In genomic region chr2:33411765-33412164, GRCh38 we compare ENCODE assay signal across 14 cellular contexts.
DNase-seq lines count a peak whose midpoint lies in the region; ATAC-seq and TF ChIP-seq lines count a peak whose summit lies in the region.
"Had no signal": no experiment of that assay in that cellular context is flagged by ENCODE, and none has a peak within 500 bp of the region (broad histone marks: within the 10 kb centered on the region; RNA-seq: fewer than 3 reads in every experiment).

No MANE protein-coding gene starts in this region.

- ATAC-seq in right lobe of liver = peak in 3 of 4 donors; percentile 24 to 54 (median 40)

- H3K9me3 Mint-ChIP-seq in activated CD4-positive, alpha-beta memory T cell treated with anti-CD3 and anti-CD28 coated beads for 36 hours = peaks cover 4% of the 10 kb centered on the region

- intact Hi-C loops in right lobe of liver (cut with DNase I) = loop anchor here (10.0 kb wide), 1 partner anchor 173 kb away; no protein-coding TSS in a partner anchor
- intact Hi-C loops in activated CD4-positive, alpha-beta memory T cell treated with anti-CD3 and anti-CD28 coated beads for 36 hours (cut with micrococcal nuclease) = loop anchor here (5.0 kb wide), 1 partner anchor 171 kb away; no protein-coding TSS in a partner anchor

- H3K27ac ChIP-seq in right lobe of liver = no peak overlapping the region
- H3K27ac ChIP-seq: HL-60, SK-N-MC had no signal

- DNase-seq in DMS53 treated with DMSO at 0.1 percent for 48 hours (lab: John Stamatoyannopoulos, UW; ENCODE audit: unreplicated experiment) (peak; percentile 79), MG63 (peak; percentile 49), brain pericyte (ENCODE audit: low read depth, low spot score) (peak; percentile 91), right lobe of liver (no peak), mucosa of gallbladder (ENCODE audit: low spot score) (no peak), NK-92 (lab: John Stamatoyannopoulos, UW; ENCODE audit: unreplicated experiment) (no peak)
- DNase-seq in stimulated activated CD4-positive, alpha-beta T cell treated with anti-CD3 and anti-CD28 coated beads, Interleukin-2, amount 100 ng/mL, for 24 hours = no peak
- DNase-seq in activated CD4-positive, alpha-beta memory T cell treated with anti-CD3 and anti-CD28 coated beads for 36 hours = no peak
- DNase-seq: activated CD4-positive, CD25-positive, alpha-beta regulatory T cell; activated T-cell treated with anti-CD3 and anti-CD28 coated beads, Interleukin-2, amount 50 U/mL, for 1 hour; NCI-H526 had no signal

- CTCF ChIA-PET in activated CD4-positive, alpha-beta memory T cell treated with anti-CD3 and anti-CD28 coated beads for 36 hours (lab: Charles Lee) = interaction anchor here (1.1 kb wide), 1 partner anchor 171 kb away, joined by 3 read pairs; no protein-coding TSS in a partner anchor

- H3K27ac Mint-ChIP-seq in activated CD4-positive, alpha-beta memory T cell treated with anti-CD3 and anti-CD28 coated beads for 36 hours = no peak overlapping the region
- H3K27ac Mint-ChIP-seq: brain had no signal

- no peak overlapping the region for H3K4me3 Mint-ChIP-seq in activated CD4-positive, alpha-beta memory T cell treated with anti-CD3 and anti-CD28 coated beads for 36 hours
- H3K4me3 Mint-ChIP-seq: brain had no signal

- no peaks in the 10 kb centered on the region for H3K27me3 ChIP-seq in MG63
- no peaks in the 10 kb centered on the region for H3K27me3 ChIP-seq in right lobe of liver

- POLR2A ChIA-PET in activated CD4-positive, alpha-beta memory T cell treated with anti-CD3 and anti-CD28 coated beads for 36 hours (lab: Charles Lee) = no interaction called here

- H3K36me3 ChIP-seq in MG63 (no peaks in the 10 kb centered on the region), right lobe of liver (no peaks in the 10 kb centered on the region)

- TF ChIP-seq CTCF in right lobe of liver (IDR thresholded peaks at IDR 0.05) = no peak

- H3K4me1 ChIP-seq in right lobe of liver = no peaks in the 10 kb centered on the region

- H3K9me3 ChIP-seq in MG63 (no peaks in the 10 kb centered on the region), right lobe of liver (no peaks in the 10 kb centered on the region)

- H3K4me3 ChIP-seq in MG63 (no peak overlapping the region), right lobe of liver (no peak overlapping the region)
- H3K4me3 ChIP-seq: SK-N-MC had no signal

- no peaks in the 10 kb centered on the region for H3K36me3 Mint-ChIP-seq in activated CD4-positive, alpha-beta memory T cell treated with anti-CD3 and anti-CD28 coated beads for 36 hours
- H3K36me3 Mint-ChIP-seq: brain had no signal

- 16% methylated on average over 3 of the region's 3 CpGs for WGBS in right lobe of liver (ENCODE audit: insufficient coverage, low coverage, low lambda C conversion rate, missing lambda C conversion rate)

- peaks cover 6% of the 10 kb centered on the region for H3K27me3 Mint-ChIP-seq in activated CD4-positive, alpha-beta memory T cell treated with anti-CD3 and anti-CD28 coated beads for 36 hours

- H3K4me1 Mint-ChIP-seq in activated CD4-positive, alpha-beta memory T cell treated with anti-CD3 and anti-CD28 coated beads for 36 hours (ENCODE audit: low read depth) = no peaks in the 10 kb centered on the region
- H3K4me1 Mint-ChIP-seq: brain had no signal

- no peak for TF ChIP-seq POLR2A in right lobe of liver (IDR thresholded peaks at IDR 0.05)

Comparison
In these comparisons a context has a peak if more than half of its experiments do, and no peak if none do; other contexts are left out.
1. DNase-seq: peak in DMS53 treated with DMSO at 0.1 percent for 48 hours (single experiment), MG63 (single experiment) and brain pericyte (single experiment); none in right lobe of liver (0 of 3), stimulated activated CD4-positive, alpha-beta T cell treated with anti-CD3 and anti-CD28 coated beads, Interleukin-2, amount 100 ng/mL, for 24 hours (0 of 2), mucosa of gallbladder (single experiment), activated CD4-positive, alpha-beta memory T cell treated with anti-CD3 and anti-CD28 coated beads for 36 hours (single experiment) and NK-92 (single experiment).